Comparison of ENCODE assay signal across 15 cellular contexts in the genomic region with DNA sequence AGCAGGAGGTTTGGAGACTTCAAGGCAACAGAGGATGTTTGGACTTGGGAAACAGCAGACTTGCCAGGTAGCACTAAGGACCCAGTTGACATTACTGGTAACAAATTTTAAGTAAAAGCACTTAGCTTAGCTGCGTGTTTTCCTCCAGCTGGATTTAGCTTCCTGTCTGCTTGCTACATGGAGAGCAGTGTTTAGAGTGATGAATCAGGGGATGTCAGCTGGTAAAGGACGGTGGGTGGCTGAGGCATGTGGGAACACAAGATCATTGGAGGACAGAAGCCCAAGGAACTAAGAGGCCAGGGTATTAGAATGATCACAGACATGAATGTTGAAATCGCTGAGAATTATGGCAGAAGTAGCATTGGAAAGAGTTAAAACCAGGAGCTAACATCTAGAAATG. TPM values are rescaled to one million over a fixed set of nuclear protein-coding genes. Genes with fewer than 3 reads are reported as not detected.
DNase-seq lines count a peak whose midpoint lies in the region; ATAC-seq and TF ChIP-seq lines count a peak whose summit lies in the region.
"Had no signal": no experiment of that assay in that cellular context is flagged by ENCODE, and none has a peak within 500 bp of the region (broad histone marks: within the 10 kb centered on the region; RNA-seq: fewer than 3 reads in every experiment).

No MANE protein-coding gene starts in this region.

- TF ChIP-seq POLR2A in spleen (IDR thresholded peaks at IDR 0.05) (no peak), prostate gland (IDR thresholded peaks at IDR 0.05) (no peak)

- WGBS in spleen, 5 donors: 37 to 50% (median 44%) methylated on average over 3 of the region's 3 CpGs
- 65% methylated on average over 3 of the region's 3 CpGs for WGBS in prostate gland

- peaks cover 86% of the 10 kb centered on the region for H3K36me3 Mint-ChIP-seq in HFFc6 (ENCODE audit: low read depth)

- H3K4me3 ChIP-seq in lower lobe of right lung: no peak overlapping the region
- no peak overlapping the region for H3K4me3 ChIP-seq in spleen
- H3K4me3 ChIP-seq in prostate gland: no peak overlapping the region
- H3K4me3 ChIP-seq: BLaER1 had no signal

- ATAC-seq in lower lobe of right lung (no peak), GM18519 (IDR thresholded peaks at IDR 0.05; ENCODE audit: low FRiP score, unreplicated experiment) (no peak)
- ATAC-seq: activated CD8-positive, alpha-beta T cell treated with anti-CD3 and anti-CD28 coated beads, Interleukin-2, amount 10 ng/mL, durations not matched to agents 7 days and 5 days had no signal

- H3K4me1 ChIP-seq in lower lobe of right lung (peaks cover 30% of the 10 kb centered on the region), spleen (peaks cover 0 to 26% (median 6%) of the 10 kb centered on the region in 6 donors), prostate gland (replicated peaks) (no peaks in the 10 kb centered on the region)

- H3K4me1 Mint-ChIP-seq in HFFc6 (ENCODE audit: low read depth): peaks cover 99% of the 10 kb centered on the region

- H3K27ac Mint-ChIP-seq in HFFc6: peak overlapping the region; percentile 57
- H3K27ac Mint-ChIP-seq: activated CD8-positive, alpha-beta T cell treated with anti-CD3 and anti-CD28 coated beads, Interleukin-2, amount 10 ng/mL, durations not matched to agents 7 days and 5 days; activated T-helper 2 cell treated with anti-CD3 and anti-CD28 coated beads, Interferon-gamma antibody, Interleukin-2, Interleukin-4, amounts not matched to agents 10 μg/mL and 5 μg/mL and 100 μg/mL, durations not matched to agents 14 hours and 24 hours and 36 hours had no signal

- no peaks in the 10 kb centered on the region for H3K9me3 ChIP-seq in lower lobe of right lung
- H3K9me3 ChIP-seq in spleen: no peaks in the 10 kb centered on the region
- no peaks in the 10 kb centered on the region for H3K9me3 ChIP-seq in prostate gland
- H3K9me3 ChIP-seq: SK-N-SH had no signal

- peaks cover 39% of the 10 kb centered on the region for H3K27me3 Mint-ChIP-seq in HFFc6 (ENCODE audit: insufficient read depth)

- DNase-seq in HFFc6 (no peak), dermis microvascular lymphatic vessel endothelial cell (ENCODE audit: low read depth in 2 of 2) (peak; percentile 64 to 90), lower lobe of right lung (no peak), spleen (no peak), prostate gland (ENCODE audit: low spot score) (no peak), RPMI8226 (no peak), occipital lobe (lab: John Stamatoyannopoulos, UW) (no peak)
- DNase-seq: activated CD8-positive, alpha-beta T cell treated with anti-CD3 and anti-CD28 coated beads, Interleukin-2, amount 10 ng/mL, durations not matched to agents 7 days and 5 days; effector memory CD4-positive, alpha-beta T cell; Karpas-422; NCI-H1436 treated with DMSO at 0.1 percent for 48 hours; SK-N-SH had no signal

- no peaks in the 10 kb centered on the region for H3K36me3 ChIP-seq in lower lobe of right lung
- H3K36me3 ChIP-seq in spleen: no peaks in the 10 kb centered on the region
- H3K36me3 ChIP-seq in prostate gland: no peaks in the 10 kb centered on the region

- H3K4me3 Mint-ChIP-seq in HFFc6: peak overlapping the region; percentile 24; the same call in 1 of the 2 replicates
- H3K4me3 Mint-ChIP-seq: activated CD8-positive, alpha-beta T cell treated with anti-CD3 and anti-CD28 coated beads, Interleukin-2, amount 10 ng/mL, durations not matched to agents 7 days and 5 days had no signal

- peak overlapping the region; percentile 8 for H3K27ac ChIP-seq in lower lobe of right lung
- peak overlapping the region in 5 of 8 donors; percentile 33 to 52 (median 42) for H3K27ac ChIP-seq in spleen
- no peak overlapping the region for H3K27ac ChIP-seq in prostate gland
- H3K27ac ChIP-seq: BLaER1 had no signal

- peaks cover 10% of the 10 kb centered on the region for H3K9me3 Mint-ChIP-seq in HFFc6
- H3K9me3 Mint-ChIP-seq: activated T-helper 2 cell treated with anti-CD3 and anti-CD28 coated beads, Interferon-gamma antibody, Interleukin-2, Interleukin-4, amounts not matched to agents 10 μg/mL and 5 μg/mL and 100 μg/mL, durations not matched to agents 14 hours and 24 hours and 36 hours had no signal

- intact Hi-C loops in lower lobe of right lung (cut with DNase I) (no loop called here), spleen (cut with DNase I; ENCODE audit: low total_unique reads) (no loop called here), prostate gland (cut with DNase I) (no loop called here)

- H3K27me3 ChIP-seq in lower lobe of right lung (ENCODE audit: low read depth) (no peaks in the 10 kb centered on the region), spleen (replicated peaks in 1 of 7) (peaks cover 0 to 5% (median 0%) of the 10 kb centered on the region in 7 donors), prostate gland (replicated peaks; ENCODE audit: insufficient read depth) (no peaks in the 10 kb centered on the region)
- H3K27me3 ChIP-seq: BLaER1 had no signal

- no peak for TF ChIP-seq CTCF in HFFc6 (IDR thresholded peaks at IDR 0.05)
- no peak for TF ChIP-seq CTCF in lower lobe of right lung (IDR thresholded peaks at IDR 0.05)
- no peak for TF ChIP-seq CTCF in spleen (IDR thresholded peaks at IDR 0.05 in 8 of 11, conservative IDR thresholded peaks at IDR 0.05 in 3 of 11)
- TF ChIP-seq CTCF in prostate gland (IDR thresholded peaks at IDR 0.05): no peak

RNA-seq across cellular contexts. Expression of gene CALD1, which starts 34.2 kb away (rescaled TPM):
- total RNA-seq in HFFc6 (2021; fragmentation: NEBNext Ultra II Directional; extraction: Animal tissue kit (Norgen Biotek cat#: 25700)): 1,000 to 10,000 TPM; 1,066 to 1,726 (median 1,102) TPM
- total RNA-seq in dermis microvascular lymphatic vessel endothelial cell (229 and 313 TPM in 2 replicates), lower lobe of right lung (140 TPM), spleen (100 to 1,000 TPM; 146 to 333 (median 291) TPM), prostate gland (100 to 1,000 TPM; 307 to 314 TPM), occipital lobe (29.5 TPM)
- 10 to 100 TPM; 42.4 to 85.3 (median 48.3) TPM for polyA plus RNA-seq in spleen

Comparison
In these comparisons a context has a peak if more than half of its experiments do, and no peak if none do; other contexts are left out.
1. DNase-seq: peak in dermis microvascular lymphatic vessel endothelial cell (2 of 2); none in HFFc6 (single experiment), lower lobe of right lung (single experiment), spleen (single experiment), prostate gland (single experiment), RPMI8226 (single experiment) and occipital lobe (single experiment).
2. H3K27ac ChIP-seq: peak in lower lobe of right lung (single experiment) and spleen (5 of 8); none in prostate gland (0 of 2).